1 cellular context compared by ENCODE assay signal in the genomic region with DNA sequence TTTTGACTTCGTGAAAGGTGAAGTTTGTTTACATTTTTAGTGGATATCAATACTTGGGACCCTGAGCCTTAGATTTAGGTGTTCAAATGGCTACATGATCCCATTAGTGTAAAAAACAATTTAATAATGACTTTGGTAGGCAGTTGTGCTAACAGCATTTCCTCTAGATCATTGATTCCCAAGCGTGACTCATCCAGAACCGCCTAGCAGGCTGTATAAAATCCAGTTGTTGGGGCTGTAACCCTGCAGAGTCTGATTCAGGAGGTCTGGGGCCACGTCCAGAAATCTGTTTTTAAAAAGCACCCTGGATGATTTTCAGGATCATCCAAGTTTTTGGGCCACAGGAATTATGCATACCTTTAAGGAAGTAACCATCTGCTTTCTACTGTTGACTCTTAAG.
TF ChIP-seq lines count a peak whose summit lies in the region.

No MANE protein-coding gene starts in this region.

TF ChIP-seq in A549, 52 proteins besides CTCF, POLR2A, EP300 and RAD21 (continued from another document):
- TF ChIP-seq MAZ (IDR thresholded peaks at IDR 0.05; ENCODE audit: borderline replicate concordance, low read depth, low read length) = no peak
- no peak for TF ChIP-seq GATA3 (IDR thresholded peaks at IDR 0.05; ENCODE audit: borderline replicate concordance)
- TF ChIP-seq, protein P1, sequence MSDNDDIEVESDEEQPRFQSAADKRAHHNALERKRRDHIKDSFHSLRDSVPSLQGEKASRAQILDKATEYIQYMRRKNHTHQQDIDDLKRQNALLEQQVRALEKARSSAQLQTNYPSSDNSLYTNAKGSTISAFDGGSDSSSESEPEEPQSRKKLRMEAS (IDR thresholded peaks at IDR 0.05) = peak; percentile 18; the same call in 1 of the 2 replicates
- no peak for TF ChIP-seq NPAS2 (CRISPR knock-in tag; IDR thresholded peaks at IDR 0.05; ENCODE audit: borderline replicate concordance)
